ENCODE assay signal across 22 cellular contexts in genomic region chr6:9745476-9745875, GRCh38.
A peak's percentile ranks its signal among the peaks of the same experiment; 100 is the strongest.
DNase-seq lines count a peak whose midpoint lies in the region; ATAC-seq and TF ChIP-seq lines count a peak whose summit lies in the region.
"Had no signal": no experiment of that assay in that cellular context is flagged by ENCODE, and none has a peak within 500 bp of the region (broad histone marks: within the 10 kb centered on the region; RNA-seq: fewer than 3 reads in every experiment).

No MANE protein-coding gene starts in this region.

- no peaks in the 10 kb centered on the region for H3K9me1 ChIP-seq in IMR-90 (ENCODE audit: insufficient read depth, low read length)

- no peaks in the 10 kb centered on the region for H3K36me3 ChIP-seq in IMR-90 (ENCODE audit: control insufficient read depth, insufficient read depth, low read length)

- POLR2A ChIA-PET in IMR-90 (lab: Charles Lee; ENCODE audit: unreplicated experiment) = no interaction called here

- ATAC-seq in IMR-90 (ENCODE audit: low read depth) = no peak
- no peak for ATAC-seq in GM18861 (IDR thresholded peaks at IDR 0.05; ENCODE audit: unreplicated experiment)
- ATAC-seq in HG03565 (IDR thresholded peaks at IDR 0.05; ENCODE audit: unreplicated experiment) = no peak
- ATAC-seq in GM18517 (IDR thresholded peaks at IDR 0.05; ENCODE audit: unreplicated experiment) = no peak

- in situ Hi-C loops in IMR-90 (cut with MboI; ENCODE audit: low sequenced_read_pairs) = no loop called here

- H3K9ac ChIP-seq in IMR-90 (ENCODE audit: low read depth, low read length) = no peak overlapping the region
- H3K9ac ChIP-seq: SK-N-SH had no signal

- no peaks in the 10 kb centered on the region for H4K20me1 ChIP-seq in IMR-90 (ENCODE audit: insufficient read depth, low read length)

- H2BK15ac ChIP-seq in IMR-90 (ENCODE audit: low read depth, low read length) = no peak overlapping the region

- no peaks in the 10 kb centered on the region for H3K4me1 ChIP-seq in IMR-90 (ENCODE audit: control insufficient read depth, insufficient read depth, low read length)

- DNase-seq in EH (ENCODE audit: low read depth) = peak; percentile 58
- DNase-seq in IMR-90 = peak; percentile 7
- peak; percentile 7 for DNase-seq in choroid plexus epithelial cell (ENCODE audit: low read depth)
- peak; percentile 15 for DNase-seq in iris pigment epithelial cell (ENCODE audit: low read depth)
- no peak for DNase-seq in NCI-H2029 (lab: John Stamatoyannopoulos, UW)
- DNase-seq: ACHN, AML-193, DMS79, GF-D8, Karpas-422, NCI-H1092 treated with DMSO at 0.1 percent for 48 hours, NCI-H146, NCI-H2081, NCI-H510A treated with DMSO at 0.1 percent for 48 hours, NCI-H82, OCI-M1, SHP77, SK-N-SH had no signal

- no peak overlapping the region for H3K14ac ChIP-seq in IMR-90 (replicated peaks; ENCODE audit: low read depth, low read length)

- H3K56ac ChIP-seq in IMR-90 (ENCODE audit: extremely low read depth, insufficient read depth, low read length) = no peak overlapping the region

- no peak overlapping the region for H3K4me2 ChIP-seq in IMR-90 (ENCODE audit: low read depth, low read length)
- H3K4me2 ChIP-seq: SK-N-SH had no signal

- no CpG with 5 or more reads among the region's 3 CpGs for WGBS in IMR-90 (ENCODE audit: extremely low coverage in 2 of 2, insufficient read length in 1 of 2), 2 experiments

- no peak overlapping the region for H4K5ac ChIP-seq in IMR-90 (ENCODE audit: low read depth, low read length)

- H2AFZ ChIP-seq in IMR-90 (replicated peaks; ENCODE audit: low read length, poor library complexity) = no peak overlapping the region

- no peak overlapping the region for H4K8ac ChIP-seq in IMR-90 (ENCODE audit: low read depth in 2 of 2, low read length in 2 of 2)

- no peaks in the 10 kb centered on the region for H3K9me3 ChIP-seq in IMR-90 (ENCODE audit: control insufficient read depth, insufficient read depth, low read length)
- H3K9me3 ChIP-seq: SK-N-SH had no signal

- H2BK20ac ChIP-seq in IMR-90 (ENCODE audit: low read depth, low read length) = no peak overlapping the region

- no peak overlapping the region for H3K18ac ChIP-seq in IMR-90 (ENCODE audit: low read depth, low read length)

- BruUV-seq in IMR-90 (replicated peaks; lab: Mats Ljungman, UMichigan) = no TSS peak

- no peak overlapping the region for H4K91ac ChIP-seq in IMR-90 (ENCODE audit: insufficient read depth, low read depth, low read length)

- H3K27ac ChIP-seq in IMR-90 (ENCODE audit: insufficient read depth, low read length) = no peak overlapping the region
- H3K27ac ChIP-seq: HL-60 had no signal

- H3K4ac ChIP-seq in IMR-90 (ENCODE audit: low read depth, low read length) = no peak overlapping the region

- no peaks in the 10 kb centered on the region for H3K27me3 ChIP-seq in IMR-90 (ENCODE audit: control insufficient read depth, insufficient read depth, low read length)

- CTCF ChIA-PET in IMR-90 (lab: Yijun Ruan, JAX) = no interaction called here

- dilution Hi-C loops in IMR-90 (cut with HindIII; ENCODE audit: low sequenced_read_pairs, unreplicated experiment) = no loop called here

- TF ChIP-seq POLR2A in IMR-90 (IDR thresholded peaks at IDR 0.05; ENCODE audit: low read depth, low read length) = no peak

- no peak overlapping the region for H3K4me3 ChIP-seq in IMR-90 (ENCODE audit: insufficient read depth, low read depth, low read length)
- no peak overlapping the region for H3K4me3 ChIP-seq in choroid plexus epithelial cell (ENCODE audit: low read depth, low read length)

- no peak overlapping the region for H2AK9ac ChIP-seq in IMR-90 (replicated peaks; ENCODE audit: low read depth, low read length, poor library complexity)

- TF ChIP-seq RAD21 in IMR-90 (IDR thresholded peaks at IDR 0.05; ENCODE audit: low read length) = no peak

- intact Hi-C loops in IMR-90 (cut with micrococcal nuclease) = no loop called here

- H3K23ac ChIP-seq in IMR-90 (ENCODE audit: low read depth, low read length) = no peak overlapping the region

- H2AK5ac ChIP-seq in IMR-90 (ENCODE audit: low read depth, low read length) = no peak overlapping the region

- TF ChIP-seq CTCF in IMR-90 (conservative IDR thresholded peaks at IDR 0.05; ENCODE audit: low read depth, low read length) (no peak), choroid plexus epithelial cell (conservative IDR thresholded peaks at IDR 0.05; ENCODE audit: low read depth, low read length) (no peak)

- no peaks in the 10 kb centered on the region for H3K79me1 ChIP-seq in IMR-90 (ENCODE audit: low read depth in 1 of 2, low read length in 2 of 2)

- no peak overlapping the region for H2BK120ac ChIP-seq in IMR-90 (ENCODE audit: low read depth, low read length)

- no peak overlapping the region for H2BK5ac ChIP-seq in IMR-90 (ENCODE audit: low read depth, low read length, poor library complexity, severe bottlenecking)

TF ChIP-seq in IMR-90, 13 proteins besides CTCF, POLR2A, EP300 and RAD21:
- TF ChIP-seq FOS (IDR thresholded peaks at IDR 0.05; ENCODE audit: low read depth, low read length) (no peak), USF2 (IDR thresholded peaks at IDR 0.05; ENCODE audit: low read depth, low read length) (no peak), CEBPB (IDR thresholded peaks at IDR 0.05; ENCODE audit: low read depth, low read length) (no peak), RFX5 (IDR thresholded peaks at IDR 0.05; ENCODE audit: low read depth, low read length) (no peak), MAZ (IDR thresholded peaks at IDR 0.05; ENCODE audit: borderline replicate concordance, low read depth, low read length) (no peak), NFE2L2 (IDR thresholded peaks at IDR 0.05; ENCODE audit: low read depth, low read length) (no peak)
